Comparison of ENCODE assay signal across 8 cellular contexts in the genomic region with DNA sequence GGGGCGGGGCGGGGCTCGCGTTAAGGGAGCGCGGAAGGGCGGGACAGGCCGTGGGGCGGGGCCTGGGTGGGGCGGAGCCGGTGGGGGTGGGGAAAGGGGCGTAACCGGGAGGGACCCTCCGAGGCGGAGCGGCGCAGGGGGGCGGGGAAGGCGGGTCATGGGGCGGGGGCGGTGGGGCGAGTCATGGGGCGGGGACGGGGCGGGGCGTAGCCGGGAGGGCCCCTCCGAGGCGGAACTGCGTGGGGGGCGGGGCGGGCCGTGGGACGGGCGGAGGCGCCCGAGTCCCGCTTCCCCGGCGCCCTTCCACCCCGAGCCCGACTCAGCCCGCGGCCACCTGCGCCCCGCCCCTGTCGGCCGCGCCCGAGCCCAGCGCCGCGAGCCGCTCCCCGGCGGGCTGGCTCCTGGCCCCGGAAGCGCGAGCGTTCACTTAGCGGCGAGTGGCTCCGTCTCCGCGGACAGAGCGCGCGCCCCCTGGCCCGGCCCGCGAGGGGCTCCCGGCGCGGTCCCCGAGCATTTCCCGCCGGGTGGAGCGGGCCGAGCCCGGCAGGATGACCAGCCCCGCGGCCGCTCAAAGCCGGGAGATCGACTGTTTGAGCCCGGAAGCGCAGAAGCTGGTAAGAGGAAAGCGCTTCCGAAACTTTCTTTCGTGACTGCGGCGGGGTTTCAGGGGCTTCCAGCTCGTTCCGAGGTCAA.
DNase-seq lines count a peak whose midpoint lies in the region; ATAC-seq and TF ChIP-seq lines count a peak whose summit lies in the region.

No MANE protein-coding gene starts in this region.

- H3K36me3 Mint-ChIP-seq in activated CD8-positive, alpha-beta T cell treated with anti-CD3 and anti-CD28 coated beads for 36 hours (ENCODE audit: low read depth): peaks cover 22% of the 10 kb centered on the region

- H3K27ac ChIP-seq in mesenchymal stem cell (ENCODE audit: low read length, poor library complexity, severe bottlenecking): peak overlapping the region; percentile 44

- POLR2A ChIA-PET in activated CD8-positive, alpha-beta T cell treated with anti-CD3 and anti-CD28 coated beads for 36 hours (lab: Charles Lee): interaction anchor here (0.9 to 9.6 kb wide), 8 partner anchors 8 to 110 kb away, joined by 3 to 154 read pairs (median 6); no protein-coding TSS in a partner anchor

- H3K4me2 ChIP-seq in mesenchymal stem cell (ENCODE audit: low read length, poor library complexity, severe bottlenecking): peak overlapping the region; percentile 98

- TF ChIP-seq CTCF in activated CD8-positive, alpha-beta T cell treated with anti-CD3 and anti-CD28 coated beads for 36 hours (IDR thresholded peaks at IDR 0.05): no peak

- CTCF ChIA-PET in activated CD8-positive, alpha-beta T cell treated with anti-CD3 and anti-CD28 coated beads for 36 hours (lab: Charles Lee): interaction anchor here (0.9 to 9.8 kb wide), 7 partner anchors 11 to 53 kb away, joined by 3 to 142 read pairs (median 7); no protein-coding TSS in a partner anchor

- no peaks in the 10 kb centered on the region for H3K9me3 ChIP-seq in mesenchymal stem cell (ENCODE audit: control insufficient read depth, low read length)

- H2BK5ac ChIP-seq in mesenchymal stem cell (ENCODE audit: low read depth, low read length, poor library complexity, severe bottlenecking): peak overlapping the region; percentile 67

- H3K4me3 ChIP-seq in mesenchymal stem cell (ENCODE audit: insufficient read depth in 1 of 2, low read depth in 1 of 2, low read length in 2 of 2): peak overlapping the region; percentile 83 to 90

- ATAC-seq in HG03354 (IDR thresholded peaks at IDR 0.05; ENCODE audit: poor library complexity, severe bottlenecking, unreplicated experiment): peak; percentile 46
- ATAC-seq in activated CD8-positive, alpha-beta T cell treated with anti-CD3 and anti-CD28 coated beads for 36 hours: peak; percentile 68

- H3K27ac Mint-ChIP-seq in activated CD8-positive, alpha-beta T cell treated with anti-CD3 and anti-CD28 coated beads for 36 hours: peak overlapping the region; percentile 93

- no peak overlapping the region for H2AK5ac ChIP-seq in mesenchymal stem cell (ENCODE audit: low read length, severe bottlenecking)

- peaks cover 0 to 3% of the 10 kb centered on the region in 2 experiments for H3K36me3 ChIP-seq in mesenchymal stem cell (ENCODE audit: control insufficient read depth in 1 of 2, insufficient read depth in 2 of 2, low read depth in 1 of 2, low read length in 2 of 2)

- H3K79me1 ChIP-seq in mesenchymal stem cell (replicated peaks; ENCODE audit: low read length, poor library complexity, severe bottlenecking): peaks cover 12% of the 10 kb centered on the region

- H3K4me3 Mint-ChIP-seq in activated CD8-positive, alpha-beta T cell treated with anti-CD3 and anti-CD28 coated beads for 36 hours: peak overlapping the region; percentile 98

- no peaks in the 10 kb centered on the region for H3K27me3 ChIP-seq in mesenchymal stem cell (ENCODE audit: control insufficient read depth in 1 of 2, insufficient read depth in 1 of 2, low read length in 2 of 2)

- H3K14ac ChIP-seq in mesenchymal stem cell (ENCODE audit: low read length in 2 of 2): peak overlapping the region; percentile 59 to 84

- peak overlapping the region; percentile 89 to 96 for H3K18ac ChIP-seq in mesenchymal stem cell (ENCODE audit: low read depth in 1 of 2, low read length in 2 of 2)

- no peaks in the 10 kb centered on the region for H3K27me3 Mint-ChIP-seq in activated CD8-positive, alpha-beta T cell treated with anti-CD3 and anti-CD28 coated beads for 36 hours

- peak overlapping the region; percentile 81 for H4K8ac ChIP-seq in mesenchymal stem cell (ENCODE audit: low read length)

- H4K91ac ChIP-seq in mesenchymal stem cell (ENCODE audit: low read length): peak overlapping the region; percentile 92

- H3K4me1 Mint-ChIP-seq in activated CD8-positive, alpha-beta T cell treated with anti-CD3 and anti-CD28 coated beads for 36 hours (ENCODE audit: low read depth): peaks cover 52% of the 10 kb centered on the region

- H3K4me1 ChIP-seq in mesenchymal stem cell (ENCODE audit: control insufficient read depth, insufficient read depth, low read depth, low read length): peaks cover 37% of the 10 kb centered on the region

- WGBS in mesenchymal stem cell: under 1% methylated on average over 56 of the region's 94 CpGs

- H3K9ac ChIP-seq in mesenchymal stem cell (ENCODE audit: low read length): peak overlapping the region; percentile 96

- peak overlapping the region; percentile 87 to 99 for H3K4ac ChIP-seq in mesenchymal stem cell (ENCODE audit: low read depth in 1 of 2, low read length in 2 of 2)

- peak overlapping the region; percentile 86 for H2BK15ac ChIP-seq in mesenchymal stem cell (ENCODE audit: low read depth, poor library complexity, severe bottlenecking)

- no peak overlapping the region for H2AFZ ChIP-seq in mesenchymal stem cell (ENCODE audit: low read depth, low read length)

- H2BK120ac ChIP-seq in mesenchymal stem cell (ENCODE audit: low read depth, low read length): peak overlapping the region; percentile 91

- intact Hi-C loops in activated CD8-positive, alpha-beta T cell treated with anti-CD3 and anti-CD28 coated beads for 36 hours (cut with micrococcal nuclease): loop anchor here (10.0 kb wide), 1 partner anchor 257 kb away; no protein-coding TSS in a partner anchor

- peak overlapping the region in 1 of 2 experiments; percentile 10 for H3K23ac ChIP-seq in mesenchymal stem cell (ENCODE audit: low read length in 2 of 2)

- peak; percentile 71 for TF ChIP-seq POLR2A in GM19099 (IDR thresholded peaks at IDR 0.05; ENCODE audit: extremely low read depth, insufficient read length, low read depth)

- DNase-seq in Ammon's horn (ENCODE audit: low spot score) (peak; percentile 92), NCI-H82 (lab: John Stamatoyannopoulos, UW) (peak; percentile 98), mesenchymal stem cell (peak; percentile 91)
- DNase-seq in activated CD8-positive, alpha-beta T cell treated with anti-CD3 and anti-CD28 coated beads for 36 hours: peak; percentile 95
- DNase-seq in effector CD4-positive, alpha-beta T cell: peak; percentile 92
- DNase-seq in stimulated activated CD8-positive, alpha-beta memory T cell treated with anti-CD3 and anti-CD28 coated beads, Interleukin-15, amount 100 ng/mL, for 4 hours (ENCODE audit: low read depth in 2 of 2): peak; percentile 83 to 91

- H2BK12ac ChIP-seq in mesenchymal stem cell (ENCODE audit: low read length in 2 of 2): peak overlapping the region in 1 of 2 experiments; percentile 92

- H3K9me3 Mint-ChIP-seq in activated CD8-positive, alpha-beta T cell treated with anti-CD3 and anti-CD28 coated beads for 36 hours: no peaks in the 10 kb centered on the region

Comparison
In these comparisons a context has a peak if more than half of its experiments do, and no peak if none do; other contexts are left out.
1. Peak in every context shown above with its lines: DNase-seq, ATAC-seq, H3K4me3 ChIP-seq and H3K27ac ChIP-seq.